Comparison of ENCODE assay signal across 1 cellular context in genomic region chr7:974820-975681, GRCh38.
TF ChIP-seq lines count a peak whose summit lies in the region.

A gene with protein sequence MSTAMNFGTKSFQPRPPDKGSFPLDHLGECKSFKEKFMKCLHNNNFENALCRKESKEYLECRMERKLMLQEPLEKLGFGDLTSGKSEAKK (minus strand): TSS chr7:975549. CDS start chr7:975509, 40 bp downstream.

TF ChIP-seq in H1, 55 proteins besides CTCF, POLR2A, EP300 and RAD21 (continued from another document):
- TF ChIP-seq, protein P1, sequence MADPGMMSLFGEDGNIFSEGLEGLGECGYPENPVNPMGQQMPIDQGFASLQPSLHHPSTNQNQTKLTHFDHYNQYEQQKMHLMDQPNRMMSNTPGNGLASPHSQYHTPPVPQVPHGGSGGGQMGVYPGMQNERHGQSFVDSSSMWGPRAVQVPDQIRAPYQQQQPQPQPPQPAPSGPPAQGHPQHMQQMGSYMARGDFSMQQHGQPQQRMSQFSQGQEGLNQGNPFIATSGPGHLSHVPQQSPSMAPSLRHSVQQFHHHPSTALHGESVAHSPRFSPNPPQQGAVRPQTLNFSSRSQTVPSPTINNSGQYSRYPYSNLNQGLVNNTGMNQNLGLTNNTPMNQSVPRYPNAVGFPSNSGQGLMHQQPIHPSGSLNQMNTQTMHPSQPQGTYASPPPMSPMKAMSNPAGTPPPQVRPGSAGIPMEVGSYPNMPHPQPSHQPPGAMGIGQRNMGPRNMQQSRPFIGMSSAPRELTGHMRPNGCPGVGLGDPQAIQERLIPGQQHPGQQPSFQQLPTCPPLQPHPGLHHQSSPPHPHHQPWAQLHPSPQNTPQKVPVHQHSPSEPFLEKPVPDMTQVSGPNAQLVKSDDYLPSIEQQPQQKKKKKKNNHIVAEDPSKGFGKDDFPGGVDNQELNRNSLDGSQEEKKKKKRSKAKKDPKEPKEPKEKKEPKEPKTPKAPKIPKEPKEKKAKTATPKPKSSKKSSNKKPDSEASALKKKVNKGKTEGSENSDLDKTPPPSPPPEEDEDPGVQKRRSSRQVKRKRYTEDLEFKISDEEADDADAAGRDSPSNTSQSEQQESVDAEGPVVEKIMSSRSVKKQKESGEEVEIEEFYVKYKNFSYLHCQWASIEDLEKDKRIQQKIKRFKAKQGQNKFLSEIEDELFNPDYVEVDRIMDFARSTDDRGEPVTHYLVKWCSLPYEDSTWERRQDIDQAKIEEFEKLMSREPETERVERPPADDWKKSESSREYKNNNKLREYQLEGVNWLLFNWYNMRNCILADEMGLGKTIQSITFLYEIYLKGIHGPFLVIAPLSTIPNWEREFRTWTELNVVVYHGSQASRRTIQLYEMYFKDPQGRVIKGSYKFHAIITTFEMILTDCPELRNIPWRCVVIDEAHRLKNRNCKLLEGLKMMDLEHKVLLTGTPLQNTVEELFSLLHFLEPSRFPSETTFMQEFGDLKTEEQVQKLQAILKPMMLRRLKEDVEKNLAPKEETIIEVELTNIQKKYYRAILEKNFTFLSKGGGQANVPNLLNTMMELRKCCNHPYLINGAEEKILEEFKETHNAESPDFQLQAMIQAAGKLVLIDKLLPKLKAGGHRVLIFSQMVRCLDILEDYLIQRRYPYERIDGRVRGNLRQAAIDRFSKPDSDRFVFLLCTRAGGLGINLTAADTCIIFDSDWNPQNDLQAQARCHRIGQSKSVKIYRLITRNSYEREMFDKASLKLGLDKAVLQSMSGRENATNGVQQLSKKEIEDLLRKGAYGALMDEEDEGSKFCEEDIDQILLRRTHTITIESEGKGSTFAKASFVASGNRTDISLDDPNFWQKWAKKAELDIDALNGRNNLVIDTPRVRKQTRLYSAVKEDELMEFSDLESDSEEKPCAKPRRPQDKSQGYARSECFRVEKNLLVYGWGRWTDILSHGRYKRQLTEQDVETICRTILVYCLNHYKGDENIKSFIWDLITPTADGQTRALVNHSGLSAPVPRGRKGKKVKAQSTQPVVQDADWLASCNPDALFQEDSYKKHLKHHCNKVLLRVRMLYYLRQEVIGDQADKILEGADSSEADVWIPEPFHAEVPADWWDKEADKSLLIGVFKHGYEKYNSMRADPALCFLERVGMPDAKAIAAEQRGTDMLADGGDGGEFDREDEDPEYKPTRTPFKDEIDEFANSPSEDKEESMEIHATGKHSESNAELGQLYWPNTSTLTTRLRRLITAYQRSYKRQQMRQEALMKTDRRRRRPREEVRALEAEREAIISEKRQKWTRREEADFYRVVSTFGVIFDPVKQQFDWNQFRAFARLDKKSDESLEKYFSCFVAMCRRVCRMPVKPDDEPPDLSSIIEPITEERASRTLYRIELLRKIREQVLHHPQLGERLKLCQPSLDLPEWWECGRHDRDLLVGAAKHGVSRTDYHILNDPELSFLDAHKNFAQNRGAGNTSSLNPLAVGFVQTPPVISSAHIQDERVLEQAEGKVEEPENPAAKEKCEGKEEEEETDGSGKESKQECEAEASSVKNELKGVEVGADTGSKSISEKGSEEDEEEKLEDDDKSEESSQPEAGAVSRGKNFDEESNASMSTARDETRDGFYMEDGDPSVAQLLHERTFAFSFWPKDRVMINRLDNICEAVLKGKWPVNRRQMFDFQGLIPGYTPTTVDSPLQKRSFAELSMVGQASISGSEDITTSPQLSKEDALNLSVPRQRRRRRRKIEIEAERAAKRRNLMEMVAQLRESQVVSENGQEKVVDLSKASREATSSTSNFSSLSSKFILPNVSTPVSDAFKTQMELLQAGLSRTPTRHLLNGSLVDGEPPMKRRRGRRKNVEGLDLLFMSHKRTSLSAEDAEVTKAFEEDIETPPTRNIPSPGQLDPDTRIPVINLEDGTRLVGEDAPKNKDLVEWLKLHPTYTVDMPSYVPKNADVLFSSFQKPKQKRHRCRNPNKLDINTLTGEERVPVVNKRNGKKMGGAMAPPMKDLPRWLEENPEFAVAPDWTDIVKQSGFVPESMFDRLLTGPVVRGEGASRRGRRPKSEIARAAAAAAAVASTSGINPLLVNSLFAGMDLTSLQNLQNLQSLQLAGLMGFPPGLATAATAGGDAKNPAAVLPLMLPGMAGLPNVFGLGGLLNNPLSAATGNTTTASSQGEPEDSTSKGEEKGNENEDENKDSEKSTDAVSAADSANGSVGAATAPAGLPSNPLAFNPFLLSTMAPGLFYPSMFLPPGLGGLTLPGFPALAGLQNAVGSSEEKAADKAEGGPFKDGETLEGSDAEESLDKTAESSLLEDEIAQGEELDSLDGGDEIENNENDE (IDR thresholded peaks at IDR 0.05; ENCODE audit: insufficient replicate concordance, low read length): no peak
- TF ChIP-seq EGR1 (IDR thresholded peaks at IDR 0.05; ENCODE audit: borderline replicate concordance, low read depth, low read length) (peak; percentile 77), JUN (IDR thresholded peaks at IDR 0.05; ENCODE audit: low read depth, low read length) (no peak), ATF2 (IDR thresholded peaks at IDR 0.05; ENCODE audit: low read length) (0 out of 2 replicates have a peak, but pooled peaks have one; percentile 47), YY1 (IDR thresholded peaks at IDR 0.05; ENCODE audit: low read depth, low read length) (peak; percentile 92), RFX5 (IDR thresholded peaks at IDR 0.05; ENCODE audit: borderline replicate concordance, low read depth, low read length) (no peak), BACH1 (IDR thresholded peaks at IDR 0.05; ENCODE audit: low read length) (no peak), GABPA (IDR thresholded peaks at IDR 0.05; ENCODE audit: borderline replicate concordance, insufficient read depth, low read length) (no peak), JUND (IDR thresholded peaks at IDR 0.05; ENCODE audit: low read length) (no peak), TEAD4 (IDR thresholded peaks at IDR 0.05; ENCODE audit: low read depth, low read length) (no peak), SP2 (IDR thresholded peaks at IDR 0.05; ENCODE audit: low read length) (no peak), CBX5 (IDR thresholded peaks at IDR 0.05; ENCODE audit: low read depth, low read length) (no peak), NRF1 (IDR thresholded peaks at IDR 0.05; ENCODE audit: low read depth, low read length) (no peak), TAF7 (optimal IDR thresholded peaks at IDR 0.05; ENCODE audit: borderline replicate concordance, low read depth, low read length) (peak; percentile 54), NANOG (IDR thresholded peaks at IDR 0.05; ENCODE audit: insufficient read depth, low read depth, low read length, poor library complexity, severe bottlenecking) (no peak), CTBP2 (IDR thresholded peaks at IDR 0.05; ENCODE audit: borderline replicate concordance, insufficient read depth, insufficient read length, low read length) (no peak), CREB1 (IDR thresholded peaks at IDR 0.05) (no peak; the same call in 1 of the 2 replicates), KDM4A (IDR thresholded peaks at IDR 0.05; ENCODE audit: low read depth, low read length, severe bottlenecking) (peak; percentile 94), KDM1A (IDR thresholded peaks at IDR 0.05; ENCODE audit: borderline replicate concordance, low read length) (no peak), SAP30 (IDR thresholded peaks at IDR 0.05; ENCODE audit: insufficient read depth, insufficient replicate concordance, low read length) (no peak), SP1 (IDR thresholded peaks at IDR 0.05; ENCODE audit: low read depth, low read length) (peak; percentile 44; the same call in 1 of the 2 replicates), TCF12 (IDR thresholded peaks at IDR 0.05; ENCODE audit: low read depth, low read length) (0 out of 2 replicates have a peak, but pooled peaks have one; percentile 2), MAX (IDR thresholded peaks at IDR 0.05) (no peak; the same call in 1 of the 2 replicates), SIRT6 (IDR thresholded peaks at IDR 0.05; ENCODE audit: low read length) (no peak), SRF (IDR thresholded peaks at IDR 0.05; ENCODE audit: low read depth, low read length) (peak; percentile 99), SUZ12 (IDR thresholded peaks at IDR 0.05; ENCODE audit: low read length) (no peak), KDM5A (IDR thresholded peaks at IDR 0.05; ENCODE audit: low read length) (no peak), RBBP5 (IDR thresholded peaks at IDR 0.05; ENCODE audit: borderline replicate concordance, low read depth, low read length) (peak; percentile 96; the same call in 1 of the 2 replicates), CBX8 (IDR thresholded peaks at IDR 0.05; ENCODE audit: borderline replicate concordance, low read depth, low read length) (no peak), CEBPB (IDR thresholded peaks at IDR 0.05; ENCODE audit: low read depth, low read length) (no peak), ASH2L (IDR thresholded peaks at IDR 0.05; ENCODE audit: low read length) (peak; percentile 91), CHD2 (IDR thresholded peaks at IDR 0.05; ENCODE audit: low read length) (no peak), RXRA (IDR thresholded peaks at IDR 0.05; ENCODE audit: insufficient read depth, low read depth, low read length) (no peak), SIX5 (IDR thresholded peaks at IDR 0.05; ENCODE audit: low read depth, low read length) (no peak), ZNF274 (IDR thresholded peaks at IDR 0.05; ENCODE audit: borderline replicate concordance, extremely low read depth, low read length) (no peak), GTF2F1 (IDR thresholded peaks at IDR 0.05; ENCODE audit: borderline replicate concordance, low read depth, low read length) (no peak), TAF1 (IDR thresholded peaks at IDR 0.05; ENCODE audit: low read depth, low read length) (peak; percentile 79), POU5F1 (IDR thresholded peaks at IDR 0.05; ENCODE audit: low read depth, low read length) (no peak), HDAC6 (IDR thresholded peaks at IDR 0.05; ENCODE audit: low read depth, low read length) (no peak), BCL11A (IDR thresholded peaks at IDR 0.05; ENCODE audit: low read depth in 2 of 2, low read length in 2 of 2) (no peak), CHD1 (IDR thresholded peaks at IDR 0.05; ENCODE audit: low read depth, low read length) (no peak), SIN3A (conservative IDR thresholded peaks at IDR 0.05 in 1 of 2, IDR thresholded peaks at IDR 0.05 in 1 of 2; ENCODE audit: low read depth in 1 of 2, low read length in 2 of 2) (peak in 1 of 2 experiments; percentile 58; a peak in 1 of 4 replicates), BRCA1 (IDR thresholded peaks at IDR 0.05; ENCODE audit: low read depth, low read length) (no peak), FOSL1 (IDR thresholded peaks at IDR 0.05; ENCODE audit: insufficient read depth, low read depth, low read length) (no peak), POLR2AphosphoS5 (IDR thresholded peaks at IDR 0.05; ENCODE audit: low read depth, low read length) (peak; percentile 70), HDAC2 (IDR thresholded peaks at IDR 0.05; ENCODE audit: borderline replicate concordance in 1 of 2, low read depth in 2 of 2, low read length in 2 of 2) (no peak), EZH2 (IDR thresholded peaks at IDR 0.05; ENCODE audit: low read depth, low read length, severe bottlenecking) (no peak), PHF8 (conservative IDR thresholded peaks at IDR 0.05; ENCODE audit: low read depth, low read length) (peak; percentile 97), SP4 (IDR thresholded peaks at IDR 0.05; ENCODE audit: low read length) (0 out of 2 replicates have a peak, but pooled peaks have one; percentile 74), RNF2 (IDR thresholded peaks at IDR 0.05; ENCODE audit: borderline replicate concordance, low read depth, low read length, missing control alignments, poor library complexity, severe bottlenecking) (no peak), MAFK (IDR thresholded peaks at IDR 0.05; ENCODE audit: low read depth, low read length) (no peak)
- TF ChIP-seq, protein P2, sequence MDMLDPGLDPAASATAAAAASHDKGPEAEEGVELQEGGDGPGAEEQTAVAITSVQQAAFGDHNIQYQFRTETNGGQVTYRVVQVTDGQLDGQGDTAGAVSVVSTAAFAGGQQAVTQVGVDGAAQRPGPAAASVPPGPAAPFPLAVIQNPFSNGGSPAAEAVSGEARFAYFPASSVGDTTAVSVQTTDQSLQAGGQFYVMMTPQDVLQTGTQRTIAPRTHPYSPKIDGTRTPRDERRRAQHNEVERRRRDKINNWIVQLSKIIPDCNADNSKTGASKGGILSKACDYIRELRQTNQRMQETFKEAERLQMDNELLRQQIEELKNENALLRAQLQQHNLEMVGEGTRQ (IDR thresholded peaks at IDR 0.05; ENCODE audit: low read length): no peak
- TF ChIP-seq, protein P3, sequence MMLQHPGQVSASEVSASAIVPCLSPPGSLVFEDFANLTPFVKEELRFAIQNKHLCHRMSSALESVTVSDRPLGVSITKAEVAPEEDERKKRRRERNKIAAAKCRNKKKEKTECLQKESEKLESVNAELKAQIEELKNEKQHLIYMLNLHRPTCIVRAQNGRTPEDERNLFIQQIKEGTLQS (IDR thresholded peaks at IDR 0.05; ENCODE audit: insufficient read depth, low read depth, low read length): no peak
- TF ChIP-seq, protein P4, sequence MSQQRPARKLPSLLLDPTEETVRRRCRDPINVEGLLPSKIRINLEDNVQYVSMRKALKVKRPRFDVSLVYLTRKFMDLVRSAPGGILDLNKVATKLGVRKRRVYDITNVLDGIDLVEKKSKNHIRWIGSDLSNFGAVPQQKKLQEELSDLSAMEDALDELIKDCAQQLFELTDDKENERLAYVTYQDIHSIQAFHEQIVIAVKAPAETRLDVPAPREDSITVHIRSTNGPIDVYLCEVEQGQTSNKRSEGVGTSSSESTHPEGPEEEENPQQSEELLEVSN (IDR thresholded peaks at IDR 0.05): peak; percentile 13; the same call in 1 of the 2 replicates
